In the genomic region with DNA sequence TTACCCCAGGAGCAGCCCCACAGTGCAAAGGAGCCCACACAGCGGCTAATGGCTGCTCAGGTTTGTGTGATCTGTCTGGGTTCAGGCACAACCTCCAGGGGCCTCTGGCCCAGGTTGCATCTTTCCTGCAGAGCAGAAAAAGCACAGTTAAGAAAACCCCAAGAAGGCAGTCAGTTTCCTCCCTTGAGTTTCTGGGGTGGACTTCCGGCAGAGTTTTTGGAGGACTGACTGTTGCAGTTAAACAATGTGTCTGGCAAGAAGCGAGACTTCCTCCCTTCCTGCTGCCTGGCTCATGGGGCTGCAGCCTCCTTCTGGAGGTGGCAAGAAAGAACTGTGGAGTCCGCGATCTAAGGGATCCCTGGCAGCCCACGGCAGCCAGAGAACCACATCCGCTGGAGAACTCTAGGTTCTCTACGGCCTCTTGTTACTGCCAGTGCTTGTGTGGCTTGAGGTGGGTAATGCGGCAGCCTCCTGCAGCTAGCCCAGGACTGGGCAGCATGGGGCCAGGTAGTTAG, we compare ENCODE assay signal across 10 cellular contexts.
A peak's percentile ranks its signal among the peaks of the same experiment; 100 is the strongest.
DNase-seq lines count a peak whose midpoint lies in the region; ATAC-seq, FAIRE-seq and TF ChIP-seq lines count a peak whose summit lies in the region.
"Had no signal": no experiment of that assay in that cellular context is flagged by ENCODE, and none has a peak within 500 bp of the region (broad histone marks: within the 10 kb centered on the region; RNA-seq: fewer than 3 reads in every experiment).

No MANE protein-coding gene starts in this region.

- no peak overlapping the region for H3K4me2 ChIP-seq in K562 (ENCODE audit: insufficient read depth, low read length)
- H3K4me2 ChIP-seq: KMS-11 had no signal

- TF ChIP-seq CTCF in NB4 (IDR thresholded peaks at IDR 0.05; ENCODE audit: low read depth, low read length) (no peak), K562 (IDR thresholded peaks at IDR 0.05 in 2 of 3, conservative IDR thresholded peaks at IDR 0.05 in 1 of 3; ENCODE audit: insufficient read depth in 2 of 3, low read depth in 1 of 3, low read length in 3 of 3) (no peak)

- peak overlapping the region; percentile 79 to 98 (median 90) for H3K27ac Mint-ChIP-seq in CD8-positive, alpha-beta memory T cell

- CTCF ChIA-PET in CD8-positive, alpha-beta memory T cell (lab: Charles Lee), result interaction anchor here (1.5 to 1.7 kb wide), 2 partner anchors 46 to 105 kb away, joined by 3 to 8 read pairs; no protein-coding TSS in a partner anchor
- CTCF ChIA-PET in K562 (lab: Yijun Ruan, JAX; ENCODE audit: low intra/inter-chr PET ratio), result no interaction called here

- H3K4me3 Mint-ChIP-seq in CD8-positive, alpha-beta memory T cell, result peak overlapping the region; percentile 38 to 87 (median 76)

- H3K36me3 Mint-ChIP-seq in CD8-positive, alpha-beta memory T cell, result no peaks in the 10 kb centered on the region

- no TSS peak for BruUV-seq in K562 (replicated peaks; lab: Mats Ljungman, UMichigan)

- no peak overlapping the region for H3K27ac ChIP-seq in CD8-positive, alpha-beta memory T cell (ENCODE audit: low read depth, low read length)
- no peak overlapping the region for H3K27ac ChIP-seq in K562 (ENCODE audit: extremely low read depth, low read depth, low read length)
- H3K27ac ChIP-seq: KMS-11 had no signal

- H3K9me3 ChIP-seq in CD8-positive, alpha-beta memory T cell (ENCODE audit: low read length), result no peaks in the 10 kb centered on the region
- no peaks in the 10 kb centered on the region for H3K9me3 ChIP-seq in K562 (replicated peaks; ENCODE audit: control insufficient read depth, insufficient read depth, low read depth, low read length)

- in situ Hi-C loops in K562 (cut with MboI), result no loop called here

- peaks cover 23 to 37% (median 33%) of the 10 kb centered on the region in 3 donors for H3K4me1 Mint-ChIP-seq in CD8-positive, alpha-beta memory T cell

- H4K20me1 ChIP-seq in K562 (replicated peaks; ENCODE audit: control insufficient read depth, insufficient read depth, low read length), result no peaks in the 10 kb centered on the region

- no peaks in the 10 kb centered on the region for H3K27me3 ChIP-seq in CD8-positive, alpha-beta memory T cell (ENCODE audit: insufficient read depth, low read length, poor library complexity, severe bottlenecking)
- peaks cover 0 to 8% of the 10 kb centered on the region in 2 experiments; a peak in 3 of 5 replicates for H3K27me3 ChIP-seq in K562 (ENCODE audit: control insufficient read depth in 2 of 2, insufficient read depth in 2 of 2, low read length in 2 of 2)

- H3K9me1 ChIP-seq in K562 (ENCODE audit: control insufficient read depth, insufficient read depth, low read length), result no peaks in the 10 kb centered on the region

- H3K9ac ChIP-seq in K562 (ENCODE audit: insufficient read depth in 1 of 2, low read depth in 2 of 2, low read length in 2 of 2), result no peak overlapping the region
- H3K9ac ChIP-seq: KMS-11 had no signal

- intact Hi-C loops in K562 (cut with micrococcal nuclease), result loop anchor here (5.0 kb wide), 1 partner anchor 133 kb away; no protein-coding TSS in a partner anchor

- no peaks in the 10 kb centered on the region for H3K27me3 Mint-ChIP-seq in CD8-positive, alpha-beta memory T cell

- H3K4me1 ChIP-seq in CD8-positive, alpha-beta memory T cell (ENCODE audit: insufficient read depth, low read length), result peaks cover 25% of the 10 kb centered on the region
- no peaks in the 10 kb centered on the region; a peak in 1 of 5 replicates for H3K4me1 ChIP-seq in K562 (replicated peaks in 1 of 2; ENCODE audit: control insufficient read depth in 2 of 2, insufficient read depth in 2 of 2, low read length in 2 of 2)

- ATAC-seq in GM19372 (IDR thresholded peaks at IDR 0.05; ENCODE audit: low read depth, unreplicated experiment) (peak; percentile 61), K562 (peak; percentile 21; the same call in 2 of the 3 replicates)

- H3K36me3 ChIP-seq in CD8-positive, alpha-beta memory T cell (ENCODE audit: insufficient read depth, low read length), result no peaks in the 10 kb centered on the region
- no peaks in the 10 kb centered on the region for H3K36me3 ChIP-seq in K562 (ENCODE audit: control insufficient read depth, insufficient read depth, low read length)

- TF ChIP-seq EP300 in K562 (IDR thresholded peaks at IDR 0.05; ENCODE audit: low read length), result no peak

- peak overlapping the region; percentile 34 for H3K4me3 ChIP-seq in CD8-positive, alpha-beta memory T cell (ENCODE audit: low read length)
- H3K4me3 ChIP-seq in NB4 (ENCODE audit: low read depth, low read length) (peak overlapping the region; percentile 39), K562 (no peak overlapping the region)

- peak overlapping the region; percentile 14; the same call in 1 of the 2 replicates for H2AFZ ChIP-seq in K562 (ENCODE audit: low read depth, low read length)

- H3K79me2 ChIP-seq in K562 (ENCODE audit: control insufficient read depth, insufficient read depth, low read length), result no peaks in the 10 kb centered on the region

- DNase-seq in CD8-positive, alpha-beta memory T cell, result peak in 4 of 5 donors; percentile 8 to 55 (median 44)
- DNase-seq in NB4 (ENCODE audit: low read depth) (peak; percentile 72), K562 (ENCODE audit: extremely low read depth in 1 of 4, low spot score in 3 of 4) (no peak), NCI-H146 treated with DMSO at 0.1 percent for 48 hours (lab: John Stamatoyannopoulos, UW; ENCODE audit: unreplicated experiment) (no peak), DMS53 (lab: John Stamatoyannopoulos, UW) (no peak), superior temporal gyrus (ENCODE audit: extremely low spot score) (no peak)
- DNase-seq in effector CD4-positive, alpha-beta T cell, result no peak

- no peak for TF ChIP-seq RAD21 in K562 (CRISPR knock-in tag; conservative IDR thresholded peaks at IDR 0.05 in 1 of 2, IDR thresholded peaks at IDR 0.05 in 1 of 2)

- WGBS in K562 (ENCODE audit: insufficient coverage, low coverage, missing lambda C conversion rate), result 13% methylated on average over 4 of the region's 9 CpGs

- FAIRE-seq in K562 (lab: Jason Lieb, UNC), result peak; percentile 46
- FAIRE-seq: G401.6 had no signal

- POLR2A ChIA-PET in CD8-positive, alpha-beta memory T cell (lab: Charles Lee), result no interaction called here
- POLR2A ChIA-PET in K562 (lab: Yijun Ruan, JAX), result no interaction called here

- no peaks in the 10 kb centered on the region for H3K9me3 Mint-ChIP-seq in CD8-positive, alpha-beta memory T cell

- no peak for TF ChIP-seq POLR2A in NB4 (IDR thresholded peaks at IDR 0.05; ENCODE audit: extremely low read depth, insufficient read length)
- TF ChIP-seq POLR2A in K562 (conservative IDR thresholded peaks at IDR 0.05), result no peak

TF ChIP-seq in K562, 482 proteins besides CTCF, POLR2A, EP300 and RAD21:
- no peak for TF ChIP-seq KLF6 (CRISPR knock-in tag; IDR thresholded peaks at IDR 0.05; ENCODE audit: borderline replicate concordance)
- no peak for TF ChIP-seq ZNF280B (CRISPR knock-in tag; IDR thresholded peaks at IDR 0.05)
- TF ChIP-seq ELF4 (CRISPR knock-in tag; IDR thresholded peaks at IDR 0.05), result no peak
- no peak for TF ChIP-seq SP2 (IDR thresholded peaks at IDR 0.05; ENCODE audit: extremely low read depth, low read depth, low read length, poor library complexity, severe bottlenecking)
- TF ChIP-seq ZNF217 (CRISPR knock-in tag; IDR thresholded peaks at IDR 0.05), result no peak
- no peak for TF ChIP-seq ZNF507 (tag; conservative IDR thresholded peaks at IDR 0.05)
- no peak for TF ChIP-seq SMAD1 (IDR thresholded peaks at IDR 0.05; ENCODE audit: low read depth, low read length, partially characterized antibody)
- TF ChIP-seq DDX20 (tag; IDR thresholded peaks at IDR 0.05; ENCODE audit: low read depth), result no peak
- TF ChIP-seq ZSCAN29 (IDR thresholded peaks at IDR 0.05), result no peak
- TF ChIP-seq NFXL1 (CRISPR knock-in tag; IDR thresholded peaks at IDR 0.05), result no peak
- TF ChIP-seq ELK3 (CRISPR knock-in tag; IDR thresholded peaks at IDR 0.05), result no peak
- TF ChIP-seq GABPB2 (CRISPR knock-in tag; conservative IDR thresholded peaks at IDR 0.05), result no peak
- TF ChIP-seq FOSL1 (tag; conservative IDR thresholded peaks at IDR 0.05), result no peak
- no peak for TF ChIP-seq ZNF133 (CRISPR knock-in tag; IDR thresholded peaks at IDR 0.05)
- no peak for TF ChIP-seq FOXM1 (IDR thresholded peaks at IDR 0.05; ENCODE audit: low read depth)
- no peak for TF ChIP-seq FOXM1 (CRISPR knock-in tag; IDR thresholded peaks at IDR 0.05; ENCODE audit: low read depth)
- TF ChIP-seq, protein P1, sequence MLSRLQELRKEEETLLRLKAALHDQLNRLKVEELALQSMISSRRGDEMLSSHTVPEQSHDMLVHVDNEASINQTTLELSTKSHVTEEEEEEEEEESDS (CRISPR knock-in tag; IDR thresholded peaks at IDR 0.05), result no peak
- TF ChIP-seq ZNF644 (tag; IDR thresholded peaks at IDR 0.05; ENCODE audit: low read depth), result no peak
- TF ChIP-seq U2AF1 (optimal IDR thresholded peaks at IDR 0.05; ENCODE audit: low read depth, low read length), result no peak
TF ChIP-seq in K562: peak in this region for 0.

Comparison
In these comparisons a context has a peak if more than half of its experiments do, and no peak if none do; other contexts are left out.
1. DNase-seq: peak in CD8-positive, alpha-beta memory T cell (4 of 5) and NB4 (single experiment); none in K562 (0 of 4), NCI-H146 treated with DMSO at 0.1 percent for 48 hours (single experiment), effector CD4-positive, alpha-beta T cell (single experiment), DMS53 (single experiment) and superior temporal gyrus (single experiment).